Comparison of ENCODE assay signal across 20 cellular contexts in genomic region chr2:31232586-31232985, GRCh38. TPM values are rescaled to one million over a fixed set of nuclear protein-coding genes. Genes with fewer than 3 reads are reported as not detected.
A peak's percentile ranks its signal among the peaks of the same experiment; 100 is the strongest.
DNase-seq lines count a peak whose midpoint lies in the region; ATAC-seq and TF ChIP-seq lines count a peak whose summit lies in the region.
"Had no signal": no experiment of that assay in that cellular context is flagged by ENCODE, and none has a peak within 500 bp of the region (broad histone marks: within the 10 kb centered on the region; RNA-seq: fewer than 3 reads in every experiment).

No MANE protein-coding gene starts in this region.

- H3F3A ChIP-seq in MM.1S (ENCODE audit: insufficient read depth, low read length): 0 out of 2 replicates have a peak, but pooled peaks cover 2% of the 10 kb centered on the region

- 68 to 85% methylated on average over 4 of the region's 4 CpGs for WGBS in thyroid gland, 2 donors

- no peaks in the 10 kb centered on the region for H3K79me2 ChIP-seq in MM.1S (ENCODE audit: low read length)

- H3K9me2 ChIP-seq in MM.1S (replicated peaks; ENCODE audit: insufficient read depth, low read length): no peaks in the 10 kb centered on the region

- H3K36me3 ChIP-seq in left ventricle myocardium inferior: no peaks in the 10 kb centered on the region
- no peaks in the 10 kb centered on the region for H3K36me3 ChIP-seq in right atrium auricular region
- no peaks in the 10 kb centered on the region for H3K36me3 ChIP-seq in MM.1S (replicated peaks; ENCODE audit: insufficient read depth, low read length)
- no peaks in the 10 kb centered on the region for H3K36me3 ChIP-seq in thyroid gland
- H3K36me3 ChIP-seq: HAP-1 had no signal

- no peak overlapping the region for H2AFZ ChIP-seq in MM.1S (ENCODE audit: low read length)

- intact Hi-C loops in left ventricle myocardium inferior (cut with micrococcal nuclease) (loop anchor here (10.0 kb wide), 1 partner anchor 92 kb away; no protein-coding TSS in a partner anchor), thyroid gland (cut with DNase I) (loop anchor here (10.0 kb wide), 1 partner anchor 102 kb away; no protein-coding TSS in a partner anchor)

- H3K36me3 Mint-ChIP-seq in activated T-helper 17 cell treated with anti-CD3 and anti-CD28 coated beads, Interleukin-2, amount 50 U/mL, for 72 hours (ENCODE audit: low read depth): no peaks in the 10 kb centered on the region
- H3K36me3 Mint-ChIP-seq in stimulated activated memory B cell treated with anti-CD40 and anti-IgM and Interleukin-4, amounts not matched to agents 10 μg/mL and 1 μg/mL and 100 μg/mL, for 72 hours: peaks cover 7% of the 10 kb centered on the region
- H3K36me3 Mint-ChIP-seq: CD4-positive, CD25-positive, alpha-beta regulatory T cell had no signal

- H3K4me3 Mint-ChIP-seq in activated T-helper 17 cell treated with anti-CD3 and anti-CD28 coated beads, Interleukin-2, amount 50 U/mL, for 72 hours: peak overlapping the region; percentile 74
- H3K4me3 Mint-ChIP-seq in stimulated activated memory B cell treated with anti-CD40 and anti-IgM and Interleukin-4, amounts not matched to agents 10 μg/mL and 1 μg/mL and 100 μg/mL, for 72 hours: no peak overlapping the region

- no peak overlapping the region for H3K27ac Mint-ChIP-seq in activated T-helper 17 cell treated with anti-CD3 and anti-CD28 coated beads, Interleukin-2, amount 50 U/mL, for 72 hours
- H3K27ac Mint-ChIP-seq in stimulated activated memory B cell treated with anti-CD40 and anti-IgM and Interleukin-4, amounts not matched to agents 10 μg/mL and 1 μg/mL and 100 μg/mL, for 72 hours: peak overlapping the region; percentile 79
- H3K27ac Mint-ChIP-seq: CD4-positive, CD25-positive, alpha-beta regulatory T cell had no signal

- peaks cover 3% of the 10 kb centered on the region for H3K27me3 Mint-ChIP-seq in activated T-helper 17 cell treated with anti-CD3 and anti-CD28 coated beads, Interleukin-2, amount 50 U/mL, for 72 hours
- H3K27me3 Mint-ChIP-seq in stimulated activated memory B cell treated with anti-CD40 and anti-IgM and Interleukin-4, amounts not matched to agents 10 μg/mL and 1 μg/mL and 100 μg/mL, for 72 hours: no peaks in the 10 kb centered on the region

- peak overlapping the region; percentile 73 for H3K4me2 ChIP-seq in MM.1S (ENCODE audit: low read depth, low read length)

- H3K4me1 Mint-ChIP-seq in activated T-helper 17 cell treated with anti-CD3 and anti-CD28 coated beads, Interleukin-2, amount 50 U/mL, for 72 hours: peaks cover 5% of the 10 kb centered on the region
- peaks cover 52% of the 10 kb centered on the region for H3K4me1 Mint-ChIP-seq in stimulated activated memory B cell treated with anti-CD40 and anti-IgM and Interleukin-4, amounts not matched to agents 10 μg/mL and 1 μg/mL and 100 μg/mL, for 72 hours

- ATAC-seq in activated T-helper 17 cell treated with anti-CD3 and anti-CD28 coated beads, Interleukin-2, amount 50 U/mL, for 72 hours (replicated peaks): no peak
- no peak for ATAC-seq in stimulated activated memory B cell treated with anti-CD40 and anti-IgM and Interleukin-4, amounts not matched to agents 10 μg/mL and 1 μg/mL and 100 μg/mL, for 72 hours
- no peak for ATAC-seq in GM21528 (IDR thresholded peaks at IDR 0.05; ENCODE audit: low FRiP score, unreplicated experiment)
- ATAC-seq: GM12878, Panc1, SK-N-SH treated with all-trans-retinoic acid at 6 μM for 48 hours had no signal

- H3K9me3 ChIP-seq in left ventricle myocardium inferior (replicated peaks) (no peaks in the 10 kb centered on the region), right atrium auricular region (no peaks in the 10 kb centered on the region), MM.1S (replicated peaks; ENCODE audit: insufficient read depth, low read length) (no peaks in the 10 kb centered on the region), thyroid gland (no peaks in the 10 kb centered on the region)
- H3K9me3 ChIP-seq: HAP-1 had no signal

- H3K27ac ChIP-seq in left ventricle myocardium inferior (replicated peaks): peak overlapping the region; percentile 91
- peak overlapping the region in 1 of 2 donors; percentile 38 for H3K27ac ChIP-seq in right atrium auricular region
- H3K27ac ChIP-seq in MM.1S (ENCODE audit: low read length): no peak overlapping the region
- no peak overlapping the region for H3K27ac ChIP-seq in thyroid gland

- TF ChIP-seq POLR2A in thyroid gland (IDR thresholded peaks at IDR 0.05): no peak

- TF ChIP-seq CTCF in left ventricle myocardium inferior (IDR thresholded peaks at IDR 0.05; ENCODE audit: borderline replicate concordance) (no peak), right atrium auricular region (IDR thresholded peaks at IDR 0.05) (no peak), MM.1S (IDR thresholded peaks at IDR 0.05; ENCODE audit: low read length) (no peak), thyroid gland (IDR thresholded peaks at IDR 0.05) (no peak)

- no peaks in the 10 kb centered on the region for H4K20me1 ChIP-seq in MM.1S (ENCODE audit: insufficient read depth, low read length)

- POLR2A ChIA-PET in HEK293T (lab: Yijun Ruan, JAX): no interaction called here

- no peaks in the 10 kb centered on the region for H3K27me3 ChIP-seq in left ventricle myocardium inferior (ENCODE audit: low read depth)
- no peaks in the 10 kb centered on the region for H3K27me3 ChIP-seq in right atrium auricular region
- no peaks in the 10 kb centered on the region for H3K27me3 ChIP-seq in MM.1S (replicated peaks; ENCODE audit: insufficient read depth, low read length)
- H3K27me3 ChIP-seq in thyroid gland: no peaks in the 10 kb centered on the region

- H3K4me1 ChIP-seq in left ventricle myocardium inferior (peaks cover 72% of the 10 kb centered on the region), right atrium auricular region (peaks cover 0 to 30% of the 10 kb centered on the region in 2 donors), MM.1S (ENCODE audit: low read length) (peaks cover 35% of the 10 kb centered on the region), thyroid gland (peaks cover 5 to 8% of the 10 kb centered on the region in 2 donors)
- H3K4me1 ChIP-seq: HAP-1 had no signal

- no peak overlapping the region for H3K4me3 ChIP-seq in left ventricle myocardium inferior
- no peak overlapping the region for H3K4me3 ChIP-seq in right atrium auricular region
- no peak overlapping the region for H3K4me3 ChIP-seq in MM.1S (ENCODE audit: low read length)
- H3K4me3 ChIP-seq in thyroid gland (replicated peaks in 1 of 3): no peak overlapping the region
- H3K4me3 ChIP-seq: HAP-1 had no signal

- no peak overlapping the region for H3K9ac ChIP-seq in MM.1S (ENCODE audit: low read length)

- CTCF ChIA-PET in HEK293T (lab: Yijun Ruan, JAX): no interaction called here

- H3K9me3 Mint-ChIP-seq in activated T-helper 17 cell treated with anti-CD3 and anti-CD28 coated beads, Interleukin-2, amount 50 U/mL, for 72 hours: no peaks in the 10 kb centered on the region
- H3K9me3 Mint-ChIP-seq in stimulated activated memory B cell treated with anti-CD40 and anti-IgM and Interleukin-4, amounts not matched to agents 10 μg/mL and 1 μg/mL and 100 μg/mL, for 72 hours: no peaks in the 10 kb centered on the region
- H3K9me3 Mint-ChIP-seq: CD4-positive, CD25-positive, alpha-beta regulatory T cell had no signal

- no peak for DNase-seq in left ventricle myocardium inferior
- no peak for DNase-seq in right atrium auricular region (ENCODE audit: low spot score)
- DNase-seq in MM.1S: no peak
- DNase-seq in thyroid gland: no peak
- no peak for DNase-seq in HEK293T (ENCODE audit: extremely low spot score)
- DNase-seq: CD4-positive, CD25-positive, alpha-beta regulatory T cell; COR-L47; DMS 273 treated with DMSO at 0.1 percent for 48 hours; DMS79 treated with DMSO at 0.1 percent for 48 hours; IMR-90; NCI-H1436 had no signal

TF ChIP-seq in HEK293T, 16 proteins besides CTCF, POLR2A, EP300 and RAD21:
- TF ChIP-seq SUZ12 (IDR thresholded peaks at IDR 0.05): no peak
- TF ChIP-seq ELF4 (IDR thresholded peaks at IDR 0.05): no peak
- no peak for TF ChIP-seq BHLHE40 (IDR thresholded peaks at IDR 0.05; ENCODE audit: borderline replicate concordance)
- no peak for TF ChIP-seq L3MBTL2 (conservative IDR thresholded peaks at IDR 0.05)
- TF ChIP-seq CTBP1 (IDR thresholded peaks at IDR 0.05; ENCODE audit: borderline replicate concordance): no peak
- no peak for TF ChIP-seq ARNT (IDR thresholded peaks at IDR 0.05)
- no peak for TF ChIP-seq LEF1 (IDR thresholded peaks at IDR 0.05; ENCODE audit: borderline replicate concordance)
- TF ChIP-seq FOXM1 (IDR thresholded peaks at IDR 0.05; ENCODE audit: borderline replicate concordance): no peak
- no peak for TF ChIP-seq ZNF384 (IDR thresholded peaks at IDR 0.05)
- TF ChIP-seq PKNOX1 (IDR thresholded peaks at IDR 0.05): no peak
- no peak for TF ChIP-seq HDGF (IDR thresholded peaks at IDR 0.05; ENCODE audit: borderline replicate concordance)
- TF ChIP-seq NFRKB (IDR thresholded peaks at IDR 0.05): no peak
- TF ChIP-seq FOXK2 (IDR thresholded peaks at IDR 0.05): no peak
- no peak for TF ChIP-seq TARDBP (IDR thresholded peaks at IDR 0.05)
- no peak for TF ChIP-seq FOXA1 (IDR thresholded peaks at IDR 0.05)

RNA-seq across cellular contexts. Expression of gene EHD3, which starts 1.4 kb away (rescaled TPM):
- 29.7 TPM for total RNA-seq in left ventricle myocardium inferior
- total RNA-seq in right atrium auricular region: 10 to 100 TPM; 10.6 to 12.5 TPM
- 1 to 10 TPM; 1.1 TPM for total RNA-seq in activated T-helper 17 cell treated with anti-CD3 and anti-CD28 coated beads, Interleukin-2, amount 50 U/mL, for 72 hours
- total RNA-seq in thyroid gland: 1 to 10 TPM; 4.2 to 9.2 (median 5.5) TPM

RNA-seq across cellular contexts. Expression of gene CAPN14, which starts 15.3 kb away (rescaled TPM):
- total RNA-seq in left ventricle myocardium inferior: 0.27 TPM
- total RNA-seq in right atrium auricular region: under 1 TPM; 0.16 to 0.22 TPM
- total RNA-seq in activated T-helper 17 cell treated with anti-CD3 and anti-CD28 coated beads, Interleukin-2, amount 50 U/mL, for 72 hours: under 1 TPM; 0.53 to 0.67 TPM
- under 1 TPM in 2 of 4 donors, not detected in 2; 0.15 to 0.27 TPM for total RNA-seq in thyroid gland
- total RNA-seq: MCF 10A, NCI-H460 had no signal
